Comparison of ENCODE assay signal across 17 cellular contexts in genomic region chr6:167742719-167743303, GRCh38.
DNase-seq lines count a peak whose midpoint lies in the region; ATAC-seq and FAIRE-seq lines count a peak whose summit lies in the region.
"Had no signal": no experiment of that assay in that cellular context is flagged by ENCODE, and none has a peak within 500 bp of the region (broad histone marks: within the 10 kb centered on the region; RNA-seq: fewer than 3 reads in every experiment).

No MANE protein-coding gene starts in this region.

- FAIRE-seq in urothelium cell line (lab: Jason Lieb, UNC): no peak
- FAIRE-seq: A204.1 had no signal

- H3K4me3 Mint-ChIP-seq in activated naive CD8-positive, alpha-beta T cell treated with anti-CD3 and anti-CD28 coated beads, Interleukin-2, amount 50 U/mL, for 24 hours: no peak overlapping the region
- H3K4me3 Mint-ChIP-seq in activated naive CD8-positive, alpha-beta T cell treated with anti-CD3 and anti-CD28 coated beads for 36 hours: no peak overlapping the region
- H3K4me3 Mint-ChIP-seq: HFFc6; natural killer cell treated with Interleukin-12 subunit alpha and Interleukin-12 subunit beta and Interleukin-15 and Interleukin-18, amount 100 ng/mL, for 72 hours had no signal

- no peaks in the 10 kb centered on the region for H3K36me3 Mint-ChIP-seq in activated naive CD8-positive, alpha-beta T cell treated with anti-CD3 and anti-CD28 coated beads, Interleukin-2, amount 50 U/mL, for 24 hours (ENCODE audit: low read depth)
- H3K36me3 Mint-ChIP-seq in activated naive CD8-positive, alpha-beta T cell treated with anti-CD3 and anti-CD28 coated beads for 36 hours: no peaks in the 10 kb centered on the region
- H3K36me3 Mint-ChIP-seq: natural killer cell treated with Interleukin-12 subunit alpha and Interleukin-12 subunit beta and Interleukin-15 and Interleukin-18, amount 100 ng/mL, for 72 hours had no signal

- H3K27me3 Mint-ChIP-seq in activated naive CD8-positive, alpha-beta T cell treated with anti-CD3 and anti-CD28 coated beads, Interleukin-2, amount 50 U/mL, for 24 hours: peaks cover 4% of the 10 kb centered on the region
- peaks cover 4% of the 10 kb centered on the region for H3K27me3 Mint-ChIP-seq in activated naive CD8-positive, alpha-beta T cell treated with anti-CD3 and anti-CD28 coated beads for 36 hours

- no peak for DNase-seq in activated naive CD8-positive, alpha-beta T cell treated with anti-CD3 and anti-CD28 coated beads, Interleukin-2, amount 50 U/mL, for 24 hours
- DNase-seq in activated naive CD8-positive, alpha-beta T cell treated with anti-CD3 and anti-CD28 coated beads for 36 hours: no peak
- peak; percentile 28 for DNase-seq in amniotic epithelial cell (ENCODE audit: low read depth)
- DNase-seq in islet precursor cell: peak; percentile 96
- DNase-seq in urothelium cell line (ENCODE audit: low spot score): peak; percentile 43
- no peak for DNase-seq in NCI-H2029 treated with DMSO at 0.1 percent for 48 hours (lab: John Stamatoyannopoulos, UW)
- DNase-seq in NCI-H526 (lab: John Stamatoyannopoulos, UW): no peak
- DNase-seq: caudate nucleus, HFFc6, NCI-H1048, NCI-H345, PC-9, T-helper 2 cell had no signal

- H3K9me3 Mint-ChIP-seq in activated naive CD8-positive, alpha-beta T cell treated with anti-CD3 and anti-CD28 coated beads, Interleukin-2, amount 50 U/mL, for 24 hours: no peaks in the 10 kb centered on the region
- H3K9me3 Mint-ChIP-seq in activated naive CD8-positive, alpha-beta T cell treated with anti-CD3 and anti-CD28 coated beads for 36 hours: no peaks in the 10 kb centered on the region
- H3K9me3 Mint-ChIP-seq: natural killer cell treated with Interleukin-12 subunit alpha and Interleukin-12 subunit beta and Interleukin-15 and Interleukin-18, amount 100 ng/mL, for 72 hours had no signal

- ATAC-seq in activated naive CD8-positive, alpha-beta T cell treated with anti-CD3 and anti-CD28 coated beads, Interleukin-2, amount 50 U/mL, for 24 hours: peak; percentile 81
- no peak for ATAC-seq in GM21723 (IDR thresholded peaks at IDR 0.05; ENCODE audit: unreplicated experiment)
- ATAC-seq: left lobe of liver had no signal

- no peaks in the 10 kb centered on the region for H3K4me1 Mint-ChIP-seq in activated naive CD8-positive, alpha-beta T cell treated with anti-CD3 and anti-CD28 coated beads, Interleukin-2, amount 50 U/mL, for 24 hours
- no peaks in the 10 kb centered on the region for H3K4me1 Mint-ChIP-seq in activated naive CD8-positive, alpha-beta T cell treated with anti-CD3 and anti-CD28 coated beads for 36 hours

- H3K27ac Mint-ChIP-seq in activated naive CD8-positive, alpha-beta T cell treated with anti-CD3 and anti-CD28 coated beads, Interleukin-2, amount 50 U/mL, for 24 hours: no peak overlapping the region
- no peak overlapping the region for H3K27ac Mint-ChIP-seq in activated naive CD8-positive, alpha-beta T cell treated with anti-CD3 and anti-CD28 coated beads for 36 hours
- H3K27ac Mint-ChIP-seq: HFFc6; natural killer cell treated with Interleukin-12 subunit alpha and Interleukin-12 subunit beta and Interleukin-15 and Interleukin-18, amount 100 ng/mL, for 72 hours had no signal

Comparison
In these comparisons a context has a peak if more than half of its experiments do, and no peak if none do; other contexts are left out.
1. DNase-seq: peak in amniotic epithelial cell (single experiment), islet precursor cell (single experiment) and urothelium cell line (single experiment); none in activated naive CD8-positive, alpha-beta T cell treated with anti-CD3 and anti-CD28 coated beads, Interleukin-2, amount 50 U/mL, for 24 hours (single experiment), activated naive CD8-positive, alpha-beta T cell treated with anti-CD3 and anti-CD28 coated beads for 36 hours (single experiment), NCI-H2029 treated with DMSO at 0.1 percent for 48 hours (single experiment) and NCI-H526 (0 of 2).